11 cellular contexts compared by ENCODE assay signal in genomic region chr1:234887026-234887910, GRCh38.
A peak's percentile ranks its signal among the peaks of the same experiment; 100 is the strongest.
DNase-seq lines count a peak whose midpoint lies in the region; ATAC-seq and TF ChIP-seq lines count a peak whose summit lies in the region.
"Had no signal": no experiment of that assay in that cellular context is flagged by ENCODE, and none has a peak within 500 bp of the region (broad histone marks: within the 10 kb centered on the region; RNA-seq: fewer than 3 reads in every experiment).

No MANE protein-coding gene starts in this region.

- H3K36me3 Mint-ChIP-seq in activated naive CD8-positive, alpha-beta T cell treated with anti-CD3 and anti-CD28 coated beads, Interleukin-2, amount 10 ng/mL, durations not matched to agents 7 days and 5 days: peaks cover 6% of the 10 kb centered on the region
- peaks cover 2% of the 10 kb centered on the region for H3K36me3 Mint-ChIP-seq in activated naive CD8-positive, alpha-beta T cell treated with anti-CD3 and anti-CD28 coated beads, Interleukin-2, amount 50 U/mL, for 24 hours (ENCODE audit: low read depth)
- no peaks in the 10 kb centered on the region for H3K36me3 Mint-ChIP-seq in chondrocyte (ENCODE audit: low read depth)

- H3K4me3 ChIP-seq in left lung (no peak overlapping the region), upper lobe of right lung (no peak overlapping the region)
- H3K4me3 ChIP-seq: lung had no signal

- no peaks in the 10 kb centered on the region for H3K27me3 Mint-ChIP-seq in activated naive CD8-positive, alpha-beta T cell treated with anti-CD3 and anti-CD28 coated beads, Interleukin-2, amount 10 ng/mL, durations not matched to agents 7 days and 5 days
- H3K27me3 Mint-ChIP-seq in activated naive CD8-positive, alpha-beta T cell treated with anti-CD3 and anti-CD28 coated beads, Interleukin-2, amount 50 U/mL, for 24 hours: peaks cover 3% of the 10 kb centered on the region
- H3K27me3 Mint-ChIP-seq in chondrocyte (ENCODE audit: low read depth): no peaks in the 10 kb centered on the region

- intact Hi-C loops in left lung (cut with DNase I) (no loop called here), upper lobe of right lung (cut with DNase I) (no loop called here)

- ATAC-seq in activated naive CD8-positive, alpha-beta T cell treated with anti-CD3 and anti-CD28 coated beads, Interleukin-2, amount 10 ng/mL, durations not matched to agents 7 days and 5 days (ENCODE audit: low read depth): no peak
- no peak for ATAC-seq in activated naive CD8-positive, alpha-beta T cell treated with anti-CD3 and anti-CD28 coated beads, Interleukin-2, amount 50 U/mL, for 24 hours
- peak; percentile 9 for ATAC-seq in left lung
- ATAC-seq in upper lobe of right lung: no peak
- ATAC-seq in GM19467 (IDR thresholded peaks at IDR 0.05; ENCODE audit: unreplicated experiment): no peak

- POLR2A ChIA-PET in activated naive CD8-positive, alpha-beta T cell treated with anti-CD3 and anti-CD28 coated beads, Interleukin-2, amount 10 ng/mL, durations not matched to agents 7 days and 5 days (lab: Charles Lee): no interaction called here

- no peaks in the 10 kb centered on the region for H3K36me3 ChIP-seq in left lung
- H3K36me3 ChIP-seq in upper lobe of right lung: no peaks in the 10 kb centered on the region

- H3K4me1 ChIP-seq in left lung (peaks cover 3 to 15% of the 10 kb centered on the region in 2 donors), upper lobe of right lung (peaks cover 23% of the 10 kb centered on the region)

- no peak overlapping the region for H3K4me3 Mint-ChIP-seq in activated naive CD8-positive, alpha-beta T cell treated with anti-CD3 and anti-CD28 coated beads, Interleukin-2, amount 10 ng/mL, durations not matched to agents 7 days and 5 days
- H3K4me3 Mint-ChIP-seq in activated naive CD8-positive, alpha-beta T cell treated with anti-CD3 and anti-CD28 coated beads, Interleukin-2, amount 50 U/mL, for 24 hours: no peak overlapping the region
- no peak overlapping the region for H3K4me3 Mint-ChIP-seq in chondrocyte (ENCODE audit: unreplicated experiment)

- DNase-seq in activated naive CD8-positive, alpha-beta T cell treated with anti-CD3 and anti-CD28 coated beads, Interleukin-2, amount 10 ng/mL, durations not matched to agents 7 days and 5 days: no peak
- DNase-seq in activated naive CD8-positive, alpha-beta T cell treated with anti-CD3 and anti-CD28 coated beads, Interleukin-2, amount 50 U/mL, for 24 hours: no peak
- DNase-seq in chondrocyte (ENCODE audit: low spot score) (no peak), left lung (no peak), upper lobe of right lung (no peak), NCI-H774 (lab: John Stamatoyannopoulos, UW) (no peak), RPMI8226 (no peak)
- DNase-seq: activated T-cell treated with anti-CD3 and anti-CD28 coated beads, Interleukin-2, amount 50 U/mL, for 48 hours; caudate nucleus had no signal

- H3K27me3 ChIP-seq in left lung (no peaks in the 10 kb centered on the region), upper lobe of right lung (no peaks in the 10 kb centered on the region)

- H3K9me3 ChIP-seq in left lung (no peaks in the 10 kb centered on the region), upper lobe of right lung (no peaks in the 10 kb centered on the region)

- peak overlapping the region in 1 of 2 donors; percentile 10 for H3K27ac ChIP-seq in left lung
- peak overlapping the region; percentile 58 for H3K27ac ChIP-seq in upper lobe of right lung

- H3K27ac Mint-ChIP-seq in activated naive CD8-positive, alpha-beta T cell treated with anti-CD3 and anti-CD28 coated beads, Interleukin-2, amount 10 ng/mL, durations not matched to agents 7 days and 5 days: peak overlapping the region; percentile 4
- H3K27ac Mint-ChIP-seq in activated naive CD8-positive, alpha-beta T cell treated with anti-CD3 and anti-CD28 coated beads, Interleukin-2, amount 50 U/mL, for 24 hours: no peak overlapping the region
- peak overlapping the region; percentile 9 for H3K27ac Mint-ChIP-seq in chondrocyte (ENCODE audit: unreplicated experiment)

- H3K4me1 Mint-ChIP-seq in activated naive CD8-positive, alpha-beta T cell treated with anti-CD3 and anti-CD28 coated beads, Interleukin-2, amount 10 ng/mL, durations not matched to agents 7 days and 5 days: peaks cover 56% of the 10 kb centered on the region
- peaks cover 28% of the 10 kb centered on the region for H3K4me1 Mint-ChIP-seq in activated naive CD8-positive, alpha-beta T cell treated with anti-CD3 and anti-CD28 coated beads, Interleukin-2, amount 50 U/mL, for 24 hours
- H3K4me1 Mint-ChIP-seq in chondrocyte (ENCODE audit: low read depth): peaks cover 13% of the 10 kb centered on the region

- peaks cover 6% of the 10 kb centered on the region for H3K9me3 Mint-ChIP-seq in activated naive CD8-positive, alpha-beta T cell treated with anti-CD3 and anti-CD28 coated beads, Interleukin-2, amount 10 ng/mL, durations not matched to agents 7 days and 5 days
- peaks cover 7% of the 10 kb centered on the region for H3K9me3 Mint-ChIP-seq in activated naive CD8-positive, alpha-beta T cell treated with anti-CD3 and anti-CD28 coated beads, Interleukin-2, amount 50 U/mL, for 24 hours
- peaks cover 2% of the 10 kb centered on the region for H3K9me3 Mint-ChIP-seq in chondrocyte (ENCODE audit: low read depth)

- TF ChIP-seq CTCF in chondrocyte (IDR thresholded peaks at IDR 0.05) (no peak), left lung (IDR thresholded peaks at IDR 0.05) (no peak), upper lobe of right lung (IDR thresholded peaks at IDR 0.05) (no peak)
